ENCODE assay signal across 9 cellular contexts in genomic region chrX:39152106-39152649, GRCh38.
DNase-seq lines count a peak whose midpoint lies in the region; ATAC-seq, FAIRE-seq and TF ChIP-seq lines count a peak whose summit lies in the region.
"Had no signal": no experiment of that assay in that cellular context is flagged by ENCODE, and none has a peak within 500 bp of the region (broad histone marks: within the 10 kb centered on the region; RNA-seq: fewer than 3 reads in every experiment).

No MANE protein-coding gene starts in this region.

- no peak for FAIRE-seq in bronchial epithelial cell (lab: Jason Lieb, UNC)

- H3K27me3 ChIP-seq in Peyer's patch (no peaks in the 10 kb centered on the region), bronchial epithelial cell (ENCODE audit: control insufficient read depth, insufficient read depth, low read length) (no peaks in the 10 kb centered on the region)

- no peaks in the 10 kb centered on the region for H3K27me3 Mint-ChIP-seq in mesothelial cell of epicardium (ENCODE audit: low read depth)
- H3K27me3 Mint-ChIP-seq: activated naive CD8-positive, alpha-beta T cell had no signal

- no peak overlapping the region for H3K4me3 Mint-ChIP-seq in mesothelial cell of epicardium
- H3K4me3 Mint-ChIP-seq: activated naive CD8-positive, alpha-beta T cell had no signal

- no peak overlapping the region for H3K27ac Mint-ChIP-seq in mesothelial cell of epicardium
- H3K27ac Mint-ChIP-seq: activated naive CD8-positive, alpha-beta T cell had no signal

- ATAC-seq in GM19023 (IDR thresholded peaks at IDR 0.05; ENCODE audit: unreplicated experiment): no peak

- peaks cover 14% of the 10 kb centered on the region for H3K9me3 Mint-ChIP-seq in mesothelial cell of epicardium

- H3K9me3 ChIP-seq in Peyer's patch: no peaks in the 10 kb centered on the region

- H3K4me1 ChIP-seq in Peyer's patch: no peaks in the 10 kb centered on the region

- H3K4me3 ChIP-seq in Peyer's patch (no peak overlapping the region), bronchial epithelial cell (ENCODE audit: low read depth, low read length) (no peak overlapping the region)

- no peak for TF ChIP-seq POLR2A in Peyer's patch (IDR thresholded peaks at IDR 0.05)

- no peaks in the 10 kb centered on the region for H3K36me3 Mint-ChIP-seq in mesothelial cell of epicardium
- H3K36me3 Mint-ChIP-seq: activated naive CD8-positive, alpha-beta T cell had no signal

- DNase-seq in CD1c-positive myeloid dendritic cell (ENCODE audit: extremely low spot score) (peak; percentile 47), HuH-7.5 (ENCODE audit: low spot score) (peak; percentile 18), Peyer's patch (peak in 2 of 3 donors; percentile 55 to 62), bronchial epithelial cell (ENCODE audit: low read depth) (no peak), mesothelial cell of epicardium (ENCODE audit: low spot score in 2 of 2, unreplicated experiment in 2 of 2) (peak in 1 of 2 experiments; percentile 70), cortex of kidney (lab: John Stamatoyannopoulos, UW) (no peak), SW 1271 (lab: John Stamatoyannopoulos, UW) (no peak)

- peaks cover 39% of the 10 kb centered on the region for H3K4me1 Mint-ChIP-seq in mesothelial cell of epicardium

- no peak overlapping the region for H3K27ac ChIP-seq in Peyer's patch

- no peaks in the 10 kb centered on the region for H3K36me3 ChIP-seq in Peyer's patch
- H3K36me3 ChIP-seq in bronchial epithelial cell (ENCODE audit: control insufficient read depth, insufficient read depth, low read length): no peaks in the 10 kb centered on the region

- peak in 4 of 6 experiments; percentile 36 to 45 (median 40) for TF ChIP-seq CTCF in Peyer's patch (IDR thresholded peaks at IDR 0.05)
- TF ChIP-seq CTCF in bronchial epithelial cell (IDR thresholded peaks at IDR 0.05; ENCODE audit: insufficient read depth, low read length, severe bottlenecking): peak; percentile 78
- TF ChIP-seq CTCF in mesothelial cell of epicardium (IDR thresholded peaks at IDR 0.05; ENCODE audit: unreplicated experiment): peak; percentile 63

Comparison
In these comparisons a context has a peak if more than half of its experiments do, and no peak if none do; other contexts are left out.
1. DNase-seq: peak in CD1c-positive myeloid dendritic cell (single experiment), HuH-7.5 (single experiment) and Peyer's patch (2 of 3); none in bronchial epithelial cell (single experiment), cortex of kidney (single experiment) and SW 1271 (0 of 2).
2. Peak in every context shown above with its lines, with median percentiles within 50 percentile points of each other: CTCF ChIP-seq.